26 cellular contexts compared by ENCODE assay signal in the genomic region with DNA sequence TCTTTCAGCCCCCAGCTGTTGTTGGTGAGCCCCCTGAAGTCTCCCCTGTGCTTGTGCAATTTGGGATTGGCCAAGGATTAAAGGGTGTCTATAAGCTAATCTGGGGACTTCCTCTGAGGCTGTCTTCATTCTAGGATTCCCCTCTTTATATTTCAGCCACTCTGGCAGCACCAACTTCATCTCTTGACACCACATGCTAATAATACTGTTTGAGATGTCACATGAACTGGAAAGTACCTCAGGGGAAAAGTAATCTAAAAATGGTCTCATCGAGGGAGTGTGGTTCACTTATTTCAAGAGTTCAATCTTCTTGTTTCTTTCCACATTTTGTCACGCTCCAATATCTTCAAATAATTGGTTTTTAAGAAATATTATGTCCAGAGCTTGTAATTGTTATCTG.
"Had no signal": no experiment of that assay in that cellular context is flagged by ENCODE, and none has a peak within 500 bp of the region (broad histone marks: within the 10 kb centered on the region; RNA-seq: fewer than 3 reads in every experiment).

No MANE protein-coding gene starts in this region.

- DNase-seq: IMR-90, Kasumi-1, MM.1S, MV-4-11, NCI-H1048, NCI-H1105, NCI-H1417, NCI-H1436 treated with DMSO at 0.1 percent for 48 hours, NCI-H1694, NCI-H187 treated with DMSO at 0.1 percent for 48 hours, NCI-H2029 treated with DMSO at 0.1 percent for 48 hours, NCI-H226, NCI-H446, NCI-H510A, NCI-H524 treated with DMSO at 0.1 percent for 48 hours, NCI-H69, NCI-H774, SHP77, SK-N-SH, T-helper 1 cell, T-helper 17 cell had no signal

- H3K27ac ChIP-seq: KMS-11, RWPE1 had no signal

- ATAC-seq: HepG2, Panc1, T-helper 17 cell had no signal

- H3K9ac ChIP-seq: KMS-11, SK-N-SH had no signal

- H3K4me2 ChIP-seq: KMS-11, SK-N-SH had no signal

- H3K27ac Mint-ChIP-seq: T-helper 17 cell; T-helper 2 cell treated with Interferon-gamma antibody and Interleukin-4, amounts not matched to agents 5 μg/mL and 100 μg/mL, for 36 hours had no signal

- FAIRE-seq: HepG2 had no signal
